ENCODE assay signal across 7 cellular contexts in the genomic region with DNA sequence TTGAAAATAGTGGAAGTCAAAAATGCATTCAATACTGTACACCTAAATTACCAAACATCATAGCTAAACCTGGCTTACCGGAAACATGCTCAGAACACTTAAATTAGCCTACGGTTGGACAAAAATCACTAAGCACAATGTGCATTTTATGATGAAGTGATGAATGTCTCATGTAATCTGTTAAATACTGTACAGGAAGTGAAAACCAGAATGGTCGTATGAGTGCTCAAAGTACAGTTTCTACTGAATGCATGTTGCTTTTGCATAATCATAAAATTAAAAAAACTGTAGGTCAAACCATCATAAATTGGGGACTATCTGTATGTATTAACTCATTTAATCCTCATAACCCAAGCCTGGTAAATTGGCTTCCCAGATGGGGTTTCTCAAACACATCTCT.
"Had no signal": no experiment of that assay in that cellular context is flagged by ENCODE, and none has a peak within 500 bp of the region (broad histone marks: within the 10 kb centered on the region; RNA-seq: fewer than 3 reads in every experiment).

No MANE protein-coding gene starts in this region.

- H3K9me3 ChIP-seq: HAP-1 had no signal

- H3K27ac ChIP-seq: GM23248 had no signal

- H3K27ac Mint-ChIP-seq: HFFc6 had no signal

- H3K4me3 ChIP-seq: GM23248, HAP-1, K562 had no signal

- H3K4me1 ChIP-seq: HAP-1 had no signal

- H3K9ac ChIP-seq: GM23248 had no signal

- ATAC-seq: HCT116, K562 had no signal

- H2AFZ ChIP-seq: GM23248 had no signal

- DNase-seq: GM23248, GOT3, HFFc6, IMR-90 had no signal

- H3K36me3 ChIP-seq: HAP-1 had no signal

- H3K4me3 Mint-ChIP-seq: HFFc6 had no signal
